29 cellular contexts compared by ENCODE assay signal in the genomic region with DNA sequence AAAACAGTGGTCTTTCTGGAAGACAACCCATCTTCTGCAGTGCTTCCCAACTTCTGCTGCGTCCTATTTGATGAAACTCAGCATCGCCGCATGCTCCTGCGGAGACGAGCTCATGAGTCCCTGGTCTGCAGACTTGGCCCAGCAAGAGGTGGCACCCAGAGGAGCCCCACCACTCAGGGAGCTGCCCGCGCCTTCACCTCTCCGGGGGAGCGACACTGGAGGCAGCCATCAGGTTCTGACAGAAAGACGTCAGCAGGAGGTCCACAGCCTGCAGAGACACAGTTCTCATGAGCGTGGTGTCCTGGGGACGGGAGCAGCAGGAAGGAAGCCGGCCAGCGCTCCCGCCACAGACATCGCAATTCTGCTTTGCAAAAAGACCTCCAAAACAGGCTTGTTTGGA.
"Had no signal": no experiment of that assay in that cellular context is flagged by ENCODE, and none has a peak within 500 bp of the region (broad histone marks: within the 10 kb centered on the region; RNA-seq: fewer than 3 reads in every experiment).

No MANE protein-coding gene starts in this region.

- H3K27ac Mint-ChIP-seq: natural killer cell treated with Interleukin-12 subunit alpha and Interleukin-12 subunit beta and Interleukin-15 and Interleukin-18, amount 100 ng/mL, for 72 hours; nephron progenitor cell; neural progenitor cell; progenitor cell of endocrine pancreas; stimulated activated effector memory CD8-positive, alpha-beta T cell treated with anti-CD3 and anti-CD28 coated beads, Interleukin-12 subunit alpha, Interleukin-12 subunit beta, amount 100 ng/mL, for 72 hours; stimulated activated naive B cell treated with anti-CD40 and anti-IgM and Interleukin-4, amounts not matched to agents 10 μg/mL and 1 μg/mL and 100 μg/mL, for 72 hours; stimulated activated naive CD8-positive, alpha-beta T cell treated with anti-CD3 and anti-CD28 coated beads, Interleukin-15, Interleukin-2, amounts not matched to agents 100 ng/mL and 50 ng/mL, for 24 hours; type B pancreatic cell had no signal

- H3K27me3 Mint-ChIP-seq: naive thymus-derived CD8-positive, alpha-beta T cell; natural killer cell treated with Interleukin-12 subunit alpha and Interleukin-12 subunit beta and Interleukin-15 and Interleukin-18, amount 100 ng/mL, for 72 hours; progenitor cell of endocrine pancreas; stimulated activated naive B cell treated with anti-CD40 and anti-IgM and Interleukin-4, amounts not matched to agents 10 μg/mL and 1 μg/mL and 100 μg/mL, for 72 hours; stimulated activated naive CD8-positive, alpha-beta T cell treated with anti-CD3 and anti-CD28 coated beads, Interleukin-15, Interleukin-2, amounts not matched to agents 100 ng/mL and 50 ng/mL, for 24 hours; type B pancreatic cell had no signal

- H3K27me3 ChIP-seq: neural progenitor cell, ovary, right lobe of liver, sigmoid colon, stomach, thyroid gland, tibial nerve, upper lobe of right lung, uterus had no signal

- H3K4me3 Mint-ChIP-seq: naive thymus-derived CD8-positive, alpha-beta T cell; natural killer cell treated with Interleukin-12 subunit alpha and Interleukin-12 subunit beta and Interleukin-15 and Interleukin-18, amount 100 ng/mL, for 72 hours; nephron progenitor cell; neural progenitor cell; stimulated activated effector memory CD8-positive, alpha-beta T cell treated with anti-CD3 and anti-CD28 coated beads, Interleukin-12 subunit alpha, Interleukin-12 subunit beta, amount 100 ng/mL, for 72 hours; stimulated activated naive B cell treated with anti-CD40 and anti-IgM and Interleukin-4, amounts not matched to agents 10 μg/mL and 1 μg/mL and 100 μg/mL, for 72 hours; stimulated activated naive CD8-positive, alpha-beta T cell treated with anti-CD3 and anti-CD28 coated beads, Interleukin-15, Interleukin-2, amounts not matched to agents 100 ng/mL and 50 ng/mL, for 24 hours; type B pancreatic cell had no signal

- H3K4me3 ChIP-seq: neural progenitor cell, ovary, psoas muscle, right lobe of liver, sigmoid colon, stomach, thoracic aorta, thyroid gland, tibial nerve, upper lobe of right lung, uterus had no signal

- H3K36me3 ChIP-seq: neural progenitor cell, ovary, right lobe of liver, sigmoid colon, thoracic aorta, thyroid gland, tibial nerve, upper lobe of right lung, uterus had no signal

- H3K9me3 Mint-ChIP-seq: naive thymus-derived CD8-positive, alpha-beta T cell; natural killer cell treated with Interleukin-12 subunit alpha and Interleukin-12 subunit beta and Interleukin-15 and Interleukin-18, amount 100 ng/mL, for 72 hours; nephron progenitor cell; neural progenitor cell; stimulated activated effector memory CD8-positive, alpha-beta T cell treated with anti-CD3 and anti-CD28 coated beads, Interleukin-12 subunit alpha, Interleukin-12 subunit beta, amount 100 ng/mL, for 72 hours; stimulated activated naive B cell treated with anti-CD40 and anti-IgM and Interleukin-4, amounts not matched to agents 10 μg/mL and 1 μg/mL and 100 μg/mL, for 72 hours; stimulated activated naive CD8-positive, alpha-beta T cell treated with anti-CD3 and anti-CD28 coated beads, Interleukin-15, Interleukin-2, amounts not matched to agents 100 ng/mL and 50 ng/mL, for 24 hours; type B pancreatic cell had no signal

- H3K4me1 Mint-ChIP-seq: nephron progenitor cell, neural progenitor cell had no signal

- H3K27ac ChIP-seq: neural progenitor cell, ovary, parathyroid adenoma, psoas muscle, right lobe of liver, sigmoid colon, stomach, thoracic aorta, thyroid gland, tibial nerve, upper lobe of right lung, uterus had no signal

- H3K9me3 ChIP-seq: ovary, psoas muscle, right lobe of liver, sigmoid colon, stomach, thoracic aorta, thyroid gland, tibial nerve, upper lobe of right lung, uterus had no signal

- DNase-seq: naive thymus-derived CD8-positive, alpha-beta T cell; nephron progenitor cell; occipital lobe; ovary; posterior cingulate gyrus; psoas muscle; right cardiac atrium; right lobe of liver; sigmoid colon; small intestine; stimulated activated CD4-positive, alpha-beta T cell treated with anti-CD3 and anti-CD28 coated beads, Interleukin-15, amount 100 ng/mL, for 24 hours; stimulated activated CD4-positive, alpha-beta T cell treated with anti-CD3 and anti-CD28 coated beads, Interleukin-2, amount 100 ng/mL, for 24 hours; stimulated activated CD4-positive, alpha-beta T cell treated with anti-CD3 and anti-CD28 coated beads, Interleukin-2, amount 100 ng/mL, for 48 hours; stimulated activated CD4-positive, alpha-beta T cell treated with anti-CD3 and anti-CD28 coated beads, Interleukin-4, amount 100 ng/mL, for 24 hours; stimulated activated naive B cell treated with anti-CD40 and anti-IgM and Interleukin-4, amounts not matched to agents 10 μg/mL and 1 μg/mL and 100 μg/mL, for 72 hours; stimulated activated naive CD4-positive, alpha-beta T cell treated with Interleukin-2 at 50 U/mL for 16 hours; stomach; thyroid gland; upper lobe of right lung; uterus had no signal

- H3K36me3 Mint-ChIP-seq: naive thymus-derived CD8-positive, alpha-beta T cell; type B pancreatic cell had no signal
